In genomic region chr2:219559156-219559915, GRCh38 we compare ENCODE assay signal across 24 cellular contexts. TPM values are rescaled to one million over a fixed set of nuclear protein-coding genes. Genes with fewer than 3 reads are reported as not detected.
"Had no signal": no experiment of that assay in that cellular context is flagged by ENCODE, and none has a peak within 500 bp of the region (broad histone marks: within the 10 kb centered on the region; RNA-seq: fewer than 3 reads in every experiment).

No MANE protein-coding gene starts in this region.

- H3K4me1 ChIP-seq: adrenal gland, breast epithelium, suprapubic skin had no signal

- ATAC-seq: activated T-cell treated with anti-CD3 and anti-CD28 coated beads, Interleukin-2, amount 50 U/mL, for 72 hours; effector memory CD8-positive, alpha-beta T cell; sciatic nerve; stimulated activated memory B cell treated with anti-CD40 and anti-IgM and Interleukin-4, amounts not matched to agents 10 μg/mL and 1 μg/mL and 100 μg/mL, for 72 hours had no signal

- DNase-seq: activated CD4-positive, alpha-beta memory T cell treated with anti-CD3 and anti-CD28 coated beads, Interleukin-2, amount 10 ng/mL, durations not matched to agents 7 days and 5 days; activated CD4-positive, alpha-beta T cell treated with anti-CD3 and anti-CD28 coated beads for 4 hours; activated CD4-positive, CD25-positive, alpha-beta regulatory T cell; activated gamma-delta T cell; activated naive CD4-positive, alpha-beta T cell treated with anti-CD3 and anti-CD28 coated beads, Interleukin-2, amount 50 U/mL, for 16 hours; activated T-cell treated with anti-CD3 and anti-CD28 coated beads, Interleukin-2, amount 50 U/mL, for 72 hours; adrenal gland; effector memory CD8-positive, alpha-beta T cell; glutamatergic neuron; stimulated activated CD4-positive, alpha-beta T cell treated with anti-CD3 and anti-CD28 coated beads, Interleukin-15, amount 100 ng/mL, for 24 hours; stomach; T1000 had no signal

- H3K4me2 ChIP-seq: hepatocyte, smooth muscle cell had no signal

- H3K27me3 ChIP-seq: adrenal gland, breast epithelium, esophagus muscularis mucosa, hepatocyte, suprapubic skin, tibial nerve had no signal

- H2AFZ ChIP-seq: hepatocyte had no signal

- H3K36me3 ChIP-seq: breast epithelium had no signal

- H3K4me3 ChIP-seq: adrenal gland, breast epithelium, esophagus muscularis mucosa, hepatocyte, smooth muscle cell, stomach, suprapubic skin, tibial nerve had no signal

- H3K27ac ChIP-seq: adrenal gland, breast epithelium, esophagus muscularis mucosa, hepatocyte, stomach, suprapubic skin, tibial nerve had no signal

- H3K9me3 ChIP-seq: adrenal gland, breast epithelium, esophagus muscularis mucosa, stomach, suprapubic skin, tibial nerve had no signal

RNA-seq across cellular contexts. Expression of gene OBSL1, which starts 12.0 kb away (rescaled TPM):
- total RNA-seq: activated CD4-positive, alpha-beta memory T cell treated with anti-CD3 and anti-CD28 coated beads, Interleukin-2, amount 10 ng/mL, durations not matched to agents 7 days and 5 days had no signal

RNA-seq across cellular contexts. Expression of gene INHA, which starts 12.8 kb away (rescaled TPM):
- total RNA-seq: activated CD4-positive, alpha-beta memory T cell treated with anti-CD3 and anti-CD28 coated beads, Interleukin-2, amount 10 ng/mL, durations not matched to agents 7 days and 5 days; activated T-cell treated with anti-CD3 and anti-CD28 coated beads, Interleukin-2, amount 50 U/mL, for 72 hours; dermis microvascular lymphatic vessel endothelial cell; endothelial cell of umbilical vein; mononuclear cell; urinary bladder had no signal

RNA-seq across cellular contexts. Expression of gene TMEM198, which starts 15.5 kb away (rescaled TPM):
- total RNA-seq: dermis microvascular lymphatic vessel endothelial cell, endothelial cell of umbilical vein, mononuclear cell had no signal
- polyA plus RNA-seq: endothelial cell of umbilical vein had no signal
